In genomic region chr3:1532935-1533606, GRCh38 we compare ENCODE assay signal across 20 cellular contexts.
"Had no signal": no experiment of that assay in that cellular context is flagged by ENCODE, and none has a peak within 500 bp of the region (broad histone marks: within the 10 kb centered on the region; RNA-seq: fewer than 3 reads in every experiment).

No MANE protein-coding gene starts in this region.

- H3K27ac Mint-ChIP-seq: natural killer cell; neural progenitor cell; stimulated activated effector memory CD8-positive, alpha-beta T cell treated with anti-CD3 and anti-CD28 coated beads, Interleukin-12 subunit alpha, Interleukin-12 subunit beta, amount 100 ng/mL, for 72 hours; stimulated activated naive CD8-positive, alpha-beta T cell treated with anti-CD3 and anti-CD28 coated beads, Interleukin-15, Interleukin-2, amounts not matched to agents 100 ng/mL and 50 ng/mL, for 24 hours had no signal

- H3K36me3 Mint-ChIP-seq: natural killer cell; neural progenitor cell; stimulated activated effector memory CD8-positive, alpha-beta T cell treated with anti-CD3 and anti-CD28 coated beads, Interleukin-12 subunit alpha, Interleukin-12 subunit beta, amount 100 ng/mL, for 72 hours had no signal

- H3K36me3 ChIP-seq: colonic mucosa, esophagus squamous epithelium, gastroesophageal sphincter, neural progenitor cell, ovary, prostate gland, right lobe of liver, tibial artery, upper lobe of left lung had no signal

- H3K27me3 Mint-ChIP-seq: stimulated activated naive CD8-positive, alpha-beta T cell treated with anti-CD3 and anti-CD28 coated beads, Interleukin-15, Interleukin-2, amounts not matched to agents 100 ng/mL and 50 ng/mL, for 24 hours had no signal

- ATAC-seq: gastroesophageal sphincter; left lobe of liver; natural killer cell; right lobe of liver; stimulated activated effector memory CD8-positive, alpha-beta T cell treated with anti-CD3 and anti-CD28 coated beads, Interleukin-12 subunit alpha, Interleukin-12 subunit beta, amount 100 ng/mL, for 72 hours had no signal

- DNase-seq: colonic mucosa; dermis blood vessel endothelial cell; esophagus squamous epithelium; foreskin fibroblast; glutamatergic neuron; natural killer cell; nucleus accumbens; ovary; right lobe of liver; stimulated activated CD4-positive, alpha-beta T cell treated with anti-CD3 and anti-CD28 coated beads, Interleukin-4, amount 100 ng/mL, for 1 hour; stimulated activated CD8-positive, alpha-beta memory T cell treated with anti-CD3 and anti-CD28 coated beads, Interleukin-4, amount 100 ng/mL, for 48 hours; tibial artery; upper lobe of left lung had no signal

- H3K4me3 ChIP-seq: colonic mucosa, esophagus squamous epithelium, gastroesophageal sphincter, neural progenitor cell, ovary, prostate gland, right lobe of liver, tibial artery, upper lobe of left lung had no signal

- H3K9ac ChIP-seq: neural progenitor cell had no signal

- H3K27ac ChIP-seq: colonic mucosa, esophagus squamous epithelium, gastroesophageal sphincter, neural progenitor cell, ovary, prostate gland, right lobe of liver, tibial artery, upper lobe of left lung had no signal

- H3K27me3 ChIP-seq: colonic mucosa, esophagus squamous epithelium, gastroesophageal sphincter, neural progenitor cell, ovary, right lobe of liver, tibial artery, upper lobe of left lung had no signal

- H3K9me3 ChIP-seq: colonic mucosa, ovary, prostate gland, right lobe of liver had no signal

- H3K4me1 ChIP-seq: colonic mucosa, esophagus squamous epithelium, gastroesophageal sphincter, neural progenitor cell, prostate gland, right lobe of liver, tibial artery, upper lobe of left lung had no signal

- H3K4me1 Mint-ChIP-seq: natural killer cell; neural progenitor cell; stimulated activated effector memory CD8-positive, alpha-beta T cell treated with anti-CD3 and anti-CD28 coated beads, Interleukin-12 subunit alpha, Interleukin-12 subunit beta, amount 100 ng/mL, for 72 hours had no signal

- H3K4me2 ChIP-seq: neural progenitor cell had no signal

- H3K4me3 Mint-ChIP-seq: mesothelial cell of epicardium; natural killer cell; neural progenitor cell; stimulated activated effector memory CD8-positive, alpha-beta T cell treated with anti-CD3 and anti-CD28 coated beads, Interleukin-12 subunit alpha, Interleukin-12 subunit beta, amount 100 ng/mL, for 72 hours; stimulated activated naive CD8-positive, alpha-beta T cell treated with anti-CD3 and anti-CD28 coated beads, Interleukin-15, Interleukin-2, amounts not matched to agents 100 ng/mL and 50 ng/mL, for 24 hours had no signal

- H2AFZ ChIP-seq: neural progenitor cell had no signal
